In the genomic region with DNA sequence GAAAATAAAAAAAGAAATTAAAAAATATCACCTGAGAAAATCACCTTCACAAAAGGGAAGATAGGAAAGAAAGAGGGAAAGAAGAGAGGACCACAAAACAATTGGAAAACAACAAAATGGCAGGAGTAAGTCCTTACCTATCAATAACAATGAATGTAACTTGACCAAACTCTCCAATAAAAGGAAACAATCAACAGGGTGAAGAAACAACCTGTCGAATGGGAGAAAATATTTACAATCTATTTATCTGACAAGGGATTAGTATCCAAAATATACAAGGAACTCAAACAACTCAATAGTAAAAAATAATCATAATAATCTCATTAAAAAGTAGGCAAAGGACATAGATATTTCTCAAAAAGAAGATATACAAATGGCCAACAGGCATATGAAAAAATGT, we compare ENCODE assay signal across 9 cellular contexts.
"Had no signal": no experiment of that assay in that cellular context is flagged by ENCODE, and none has a peak within 500 bp of the region (broad histone marks: within the 10 kb centered on the region; RNA-seq: fewer than 3 reads in every experiment).

No MANE protein-coding gene starts in this region.

- DNase-seq: GM23248, GOT3, H9, HCEC 1CT, HFFc6, KBM-7 had no signal

- FAIRE-seq: HepG2 had no signal

- H3K27me3 Mint-ChIP-seq: IgD-negative memory B cell had no signal

- H3K27ac ChIP-seq: GM23248, HL-60 had no signal

- ATAC-seq: HepG2 had no signal

- H3K4me3 Mint-ChIP-seq: H9, HFFc6, IgD-negative memory B cell had no signal

- H3K4me3 ChIP-seq: GM23248 had no signal

- H3K9me3 Mint-ChIP-seq: H9, HFFc6, IgD-negative memory B cell had no signal
